Comparison of ENCODE assay signal across 32 cellular contexts in genomic region chr2:137992039-137992646, GRCh38. TPM values are rescaled to one million over a fixed set of nuclear protein-coding genes. Genes with fewer than 3 reads are reported as not detected.
"Had no signal": no experiment of that assay in that cellular context is flagged by ENCODE, and none has a peak within 500 bp of the region (broad histone marks: within the 10 kb centered on the region; RNA-seq: fewer than 3 reads in every experiment).

No MANE protein-coding gene starts in this region.

- FAIRE-seq: islet of Langerhans, TTC549 had no signal

- H3K9me3 ChIP-seq: breast epithelium, neutrophil, testis had no signal

- H3K4me3 Mint-ChIP-seq: activated CD8-positive, alpha-beta memory T cell treated with anti-CD3 and anti-CD28 coated beads, Interleukin-2, amount 10 ng/mL, durations not matched to agents 7 days and 5 days; activated CD8-positive, alpha-beta T cell treated with anti-CD3 and anti-CD28 coated beads, Interleukin-2, amount 10 ng/mL, durations not matched to agents 7 days and 5 days; activated T-cell treated with anti-CD3 and anti-CD28 coated beads, Interleukin-2, amount 50 U/mL, for 72 hours; dendritic cell treated with granulocyte-macrophage colony-stimulating factor and Interleukin-4, amounts not matched to agents 40 ng/mL and 50 ng/mL, for 4 days; natural killer cell treated with Interleukin-12 subunit alpha and Interleukin-12 subunit beta and Interleukin-15 and Interleukin-18, amount 100 ng/mL, for 72 hours; T-helper 1 cell treated with Interleukin-12 subunit alpha and Interleukin-12 subunit beta and Interleukin-4 antibody, amounts not matched to agents 30 μg/mL and 1 μg/mL, for 36 hours had no signal

- H3K4me1 ChIP-seq: breast epithelium, heart right ventricle, left ventricle myocardium inferior, right lobe of liver, testis, transverse colon had no signal

- H3K4me1 Mint-ChIP-seq: activated CD8-positive, alpha-beta memory T cell treated with anti-CD3 and anti-CD28 coated beads, Interleukin-2, amount 10 ng/mL, durations not matched to agents 7 days and 5 days had no signal

- DNase-seq: activated CD4-positive, alpha-beta T cell treated with anti-CD3 and anti-CD28 coated beads for 1 hour; activated CD4-positive, alpha-beta T cell treated with anti-CD3 and anti-CD28 coated beads, Interleukin-2, amount 50 U/mL, for 1 hour; activated CD8-positive, alpha-beta memory T cell treated with anti-CD3 and anti-CD28 coated beads, Interleukin-2, amount 10 ng/mL, durations not matched to agents 7 days and 5 days; activated CD8-positive, alpha-beta T cell treated with anti-CD3 and anti-CD28 coated beads, Interleukin-2, amount 10 ng/mL, durations not matched to agents 7 days and 5 days; activated naive CD4-positive, alpha-beta T cell; activated T-cell treated with anti-CD3 and anti-CD28 coated beads for 4 hours; activated T-cell treated with anti-CD3 and anti-CD28 coated beads, Interleukin-2, amount 50 U/mL, for 72 hours; central memory CD4-positive, alpha-beta T cell; esophagus squamous epithelium; foreskin melanocyte; heart right ventricle; left ventricle myocardium inferior; mucosa of descending colon; ovary; right lobe of liver; stimulated activated CD4-positive, alpha-beta T cell treated with anti-CD3 and anti-CD28 coated beads, Interleukin-4, amount 100 ng/mL, for 1 hour; stimulated activated naive CD8-positive, alpha-beta T cell treated with anti-CD3 and anti-CD28 coated beads, Interleukin-15, Interleukin-2, amounts not matched to agents 100 U/mL and 50 U/mL, for 24 hours; T-helper 9 cell; testis; transverse colon; WERI-Rb-1 had no signal

- H3K27me3 ChIP-seq: breast epithelium, esophagus squamous epithelium, heart right ventricle, neutrophil, ovary, right lobe of liver, testis, transverse colon had no signal

- H3K27ac ChIP-seq: breast epithelium, epithelial cell of prostate, esophagus squamous epithelium, heart right ventricle, left ventricle myocardium inferior, neutrophil, ovary, right lobe of liver, testis, transverse colon, WERI-Rb-1 had no signal

- H3K36me3 ChIP-seq: breast epithelium, neutrophil, ovary, WERI-Rb-1 had no signal

- H3K27me3 Mint-ChIP-seq: activated CD8-positive, alpha-beta memory T cell treated with anti-CD3 and anti-CD28 coated beads, Interleukin-2, amount 10 ng/mL, durations not matched to agents 7 days and 5 days; dendritic cell treated with granulocyte-macrophage colony-stimulating factor and Interleukin-4, amounts not matched to agents 40 ng/mL and 50 ng/mL, for 4 days; natural killer cell treated with Interleukin-12 subunit alpha and Interleukin-12 subunit beta and Interleukin-15 and Interleukin-18, amount 100 ng/mL, for 72 hours; progenitor cell of endocrine pancreas had no signal

- H3K36me3 Mint-ChIP-seq: activated CD8-positive, alpha-beta memory T cell treated with anti-CD3 and anti-CD28 coated beads, Interleukin-2, amount 10 ng/mL, durations not matched to agents 7 days and 5 days had no signal

- H3K27ac Mint-ChIP-seq: activated CD8-positive, alpha-beta memory T cell treated with anti-CD3 and anti-CD28 coated beads, Interleukin-2, amount 10 ng/mL, durations not matched to agents 7 days and 5 days; activated CD8-positive, alpha-beta T cell treated with anti-CD3 and anti-CD28 coated beads, Interleukin-2, amount 10 ng/mL, durations not matched to agents 7 days and 5 days; activated naive CD4-positive, alpha-beta T cell treated with anti-CD3 and anti-CD28 coated beads, Interleukin-2, amount 50 U/mL, for 72 hours; activated T-cell treated with anti-CD3 and anti-CD28 coated beads, Interleukin-2, amount 50 U/mL, for 72 hours; dendritic cell treated with granulocyte-macrophage colony-stimulating factor and Interleukin-4, amounts not matched to agents 40 ng/mL and 50 ng/mL, for 4 days; natural killer cell treated with Interleukin-12 subunit alpha and Interleukin-12 subunit beta and Interleukin-15 and Interleukin-18, amount 100 ng/mL, for 72 hours; progenitor cell of endocrine pancreas; T-helper 1 cell treated with Interleukin-12 subunit alpha and Interleukin-12 subunit beta and Interleukin-4 antibody, amounts not matched to agents 30 μg/mL and 1 μg/mL, for 36 hours had no signal

- H3K9me3 Mint-ChIP-seq: T-helper 1 cell treated with Interleukin-12 subunit alpha and Interleukin-12 subunit beta and Interleukin-4 antibody, amounts not matched to agents 30 μg/mL and 1 μg/mL, for 36 hours had no signal

- H3K4me3 ChIP-seq: breast epithelium, esophagus squamous epithelium, heart right ventricle, left ventricle myocardium inferior, lung, mucosa of descending colon, ovary, right lobe of liver, testis, transverse colon had no signal

- ATAC-seq: activated CD8-positive, alpha-beta memory T cell treated with anti-CD3 and anti-CD28 coated beads, Interleukin-2, amount 10 ng/mL, durations not matched to agents 7 days and 5 days; activated CD8-positive, alpha-beta T cell treated with anti-CD3 and anti-CD28 coated beads, Interleukin-2, amount 10 ng/mL, durations not matched to agents 7 days and 5 days; activated naive CD4-positive, alpha-beta T cell treated with anti-CD3 and anti-CD28 coated beads, Interleukin-2, amount 50 U/mL, for 72 hours; activated T-cell treated with anti-CD3 and anti-CD28 coated beads, Interleukin-2, amount 50 U/mL, for 72 hours; heart right ventricle; mucosa of descending colon; natural killer cell treated with Interleukin-12 subunit alpha and Interleukin-12 subunit beta and Interleukin-15 and Interleukin-18, amount 100 ng/mL, for 72 hours; stimulated activated naive CD8-positive, alpha-beta T cell treated with anti-CD3 and anti-CD28 coated beads, Interleukin-15, Interleukin-2, amounts not matched to agents 100 U/mL and 50 U/mL, for 24 hours had no signal

RNA-seq across cellular contexts. Expression of gene HNMT, which starts 27.9 kb away (rescaled TPM):
- total RNA-seq: activated CD8-positive, alpha-beta memory T cell treated with anti-CD3 and anti-CD28 coated beads, Interleukin-2, amount 10 ng/mL, durations not matched to agents 7 days and 5 days; activated CD8-positive, alpha-beta T cell treated with anti-CD3 and anti-CD28 coated beads, Interleukin-2, amount 10 ng/mL, durations not matched to agents 7 days and 5 days; activated naive CD4-positive, alpha-beta T cell treated with anti-CD3 and anti-CD28 coated beads, Interleukin-2, amount 50 U/mL, for 72 hours; activated T-cell treated with anti-CD3 and anti-CD28 coated beads, Interleukin-2, amount 50 U/mL, for 72 hours; natural killer cell treated with Interleukin-12 subunit alpha and Interleukin-12 subunit beta and Interleukin-15 and Interleukin-18, amount 100 ng/mL, for 72 hours had no signal
